Comparison of ENCODE assay signal across 1 cellular context in the genomic region with DNA sequence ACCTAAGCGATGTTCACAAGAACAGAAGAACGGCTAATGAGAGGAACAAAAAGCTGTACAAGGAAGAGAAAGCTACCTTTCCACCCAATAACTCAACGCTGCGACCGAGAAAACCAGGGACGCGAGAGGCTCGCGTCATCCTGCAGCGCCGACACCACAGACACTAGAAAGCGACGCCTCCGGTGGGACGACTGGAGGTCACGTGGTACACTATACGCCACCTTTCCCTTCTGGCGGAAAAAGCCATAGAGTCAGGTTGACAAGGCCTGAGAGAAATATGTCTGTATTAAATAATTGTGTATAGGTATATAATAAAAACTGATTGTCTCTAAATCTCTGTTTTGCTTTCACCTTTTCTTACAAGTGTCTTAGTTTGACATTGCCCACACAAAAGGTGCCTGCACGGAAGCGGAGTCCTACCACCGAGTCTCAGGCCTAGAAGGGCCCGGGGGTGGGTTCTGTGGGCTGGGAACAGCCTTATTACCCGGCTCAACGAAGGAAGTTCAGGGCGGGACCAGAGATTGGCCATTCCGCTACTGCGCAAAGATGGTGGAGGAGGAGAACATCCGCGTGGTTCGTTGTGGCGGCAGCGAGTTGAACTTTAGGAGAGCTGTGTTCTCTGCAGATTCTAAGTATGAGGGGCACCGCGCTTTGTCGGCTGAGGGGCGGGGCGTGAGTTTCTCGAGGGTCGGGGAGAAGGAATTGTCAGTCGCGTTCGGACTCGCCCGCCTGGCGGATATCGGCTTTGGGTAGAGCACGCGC.
TF ChIP-seq lines count a peak whose summit lies in the region.

A gene (plus strand): TSS at position 528 of the 762 bp plus-strand sequence. CDS start 19 bp downstream, at position 547.

TF ChIP-seq in HEK293, 187 proteins besides CTCF, POLR2A, EP300 and RAD21 (continued from another document):
- TF ChIP-seq, protein P1, sequence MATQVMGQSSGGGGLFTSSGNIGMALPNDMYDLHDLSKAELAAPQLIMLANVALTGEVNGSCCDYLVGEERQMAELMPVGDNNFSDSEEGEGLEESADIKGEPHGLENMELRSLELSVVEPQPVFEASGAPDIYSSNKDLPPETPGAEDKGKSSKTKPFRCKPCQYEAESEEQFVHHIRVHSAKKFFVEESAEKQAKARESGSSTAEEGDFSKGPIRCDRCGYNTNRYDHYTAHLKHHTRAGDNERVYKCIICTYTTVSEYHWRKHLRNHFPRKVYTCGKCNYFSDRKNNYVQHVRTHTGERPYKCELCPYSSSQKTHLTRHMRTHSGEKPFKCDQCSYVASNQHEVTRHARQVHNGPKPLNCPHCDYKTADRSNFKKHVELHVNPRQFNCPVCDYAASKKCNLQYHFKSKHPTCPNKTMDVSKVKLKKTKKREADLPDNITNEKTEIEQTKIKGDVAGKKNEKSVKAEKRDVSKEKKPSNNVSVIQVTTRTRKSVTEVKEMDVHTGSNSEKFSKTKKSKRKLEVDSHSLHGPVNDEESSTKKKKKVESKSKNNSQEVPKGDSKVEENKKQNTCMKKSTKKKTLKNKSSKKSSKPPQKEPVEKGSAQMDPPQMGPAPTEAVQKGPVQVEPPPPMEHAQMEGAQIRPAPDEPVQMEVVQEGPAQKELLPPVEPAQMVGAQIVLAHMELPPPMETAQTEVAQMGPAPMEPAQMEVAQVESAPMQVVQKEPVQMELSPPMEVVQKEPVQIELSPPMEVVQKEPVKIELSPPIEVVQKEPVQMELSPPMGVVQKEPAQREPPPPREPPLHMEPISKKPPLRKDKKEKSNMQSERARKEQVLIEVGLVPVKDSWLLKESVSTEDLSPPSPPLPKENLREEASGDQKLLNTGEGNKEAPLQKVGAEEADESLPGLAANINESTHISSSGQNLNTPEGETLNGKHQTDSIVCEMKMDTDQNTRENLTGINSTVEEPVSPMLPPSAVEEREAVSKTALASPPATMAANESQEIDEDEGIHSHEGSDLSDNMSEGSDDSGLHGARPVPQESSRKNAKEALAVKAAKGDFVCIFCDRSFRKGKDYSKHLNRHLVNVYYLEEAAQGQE (tag by site-specific recombination; IDR thresholded peaks at IDR 0.05): no peak
- TF ChIP-seq ZBTB8A (tag by site-specific recombination; IDR thresholded peaks at IDR 0.05): peak; percentile 7; the same call in 1 of the 2 replicates
- TF ChIP-seq ZFHX2 (tag by site-specific recombination; conservative IDR thresholded peaks at IDR 0.05): peak; percentile 80
- TF ChIP-seq ZNF416 (tag by site-specific recombination; IDR thresholded peaks at IDR 0.05): no peak
- TF ChIP-seq ZNF223 (tag by site-specific recombination; IDR thresholded peaks at IDR 0.05): no peak
- TF ChIP-seq ZNF341 (tag by site-specific recombination; IDR thresholded peaks at IDR 0.05; ENCODE audit: low read depth): peak; percentile 98
- TF ChIP-seq ZNF501 (tag by site-specific recombination; IDR thresholded peaks at IDR 0.05): peak; percentile 45
- no peak for TF ChIP-seq ZNF777 (tag by site-specific recombination; IDR thresholded peaks at IDR 0.05; ENCODE audit: borderline replicate concordance)
- 0 out of 2 replicates have a peak, but pooled peaks have one; percentile 46 for TF ChIP-seq ZXDB (tag by site-specific recombination; IDR thresholded peaks at IDR 0.05)
TF ChIP-seq in HEK293: peak in this region for 42.
